ENCODE assay signal across 13 cellular contexts in the genomic region with DNA sequence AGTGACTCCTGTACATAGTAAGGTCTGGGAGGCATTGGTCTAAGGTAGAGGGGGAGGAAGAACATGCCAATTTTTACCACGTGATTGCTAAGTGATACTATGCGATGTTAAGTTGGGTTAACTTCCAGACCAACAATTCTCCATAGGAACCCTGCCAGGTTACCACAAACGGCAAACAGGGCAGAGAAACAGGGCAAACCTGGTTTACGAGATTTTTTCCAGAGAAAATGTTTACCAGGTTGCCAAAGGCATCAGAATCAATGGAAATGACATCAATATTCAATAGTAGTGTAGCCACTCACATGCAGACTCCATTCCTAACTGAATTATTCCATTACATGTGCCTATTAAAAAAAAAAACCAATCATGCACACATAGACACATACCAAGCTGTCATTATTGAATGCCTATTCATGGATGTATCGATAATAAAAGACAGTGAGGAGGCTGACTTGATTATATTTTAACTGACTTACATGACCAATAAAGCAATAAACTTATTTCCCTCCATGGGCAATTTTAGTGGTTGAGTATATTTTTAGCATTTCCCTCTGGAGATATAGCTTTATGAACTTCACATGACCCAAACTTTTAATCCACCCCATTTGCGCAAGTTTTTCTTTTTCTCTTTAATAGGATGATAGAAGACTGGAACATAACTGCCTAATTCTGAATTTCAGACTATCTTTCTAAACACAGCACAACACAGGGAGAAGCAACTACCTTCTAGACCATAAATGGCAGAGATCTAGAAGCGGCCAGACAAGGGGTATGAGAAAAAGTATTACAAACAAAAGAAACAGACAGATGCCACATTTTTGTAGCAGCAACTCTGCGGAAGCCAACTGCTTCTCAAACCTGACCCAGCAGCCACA. TPM values are rescaled to one million over a fixed set of nuclear protein-coding genes. Genes with fewer than 3 reads are reported as not detected.
DNase-seq lines count a peak whose midpoint lies in the region; ATAC-seq and TF ChIP-seq lines count a peak whose summit lies in the region.
"Had no signal": no experiment of that assay in that cellular context is flagged by ENCODE, and none has a peak within 500 bp of the region (broad histone marks: within the 10 kb centered on the region; RNA-seq: fewer than 3 reads in every experiment).

No MANE protein-coding gene starts in this region.

- no peak for TF ChIP-seq POLR2A in suprapubic skin (IDR thresholded peaks at IDR 0.05)

- no peak for TF ChIP-seq CTCF in ascending aorta (IDR thresholded peaks at IDR 0.05)
- TF ChIP-seq CTCF in foreskin keratinocyte (conservative IDR thresholded peaks at IDR 0.05), result no peak
- no peak for TF ChIP-seq CTCF in suprapubic skin (IDR thresholded peaks at IDR 0.05)

- H3K27me3 ChIP-seq in ascending aorta (no peaks in the 10 kb centered on the region), foreskin keratinocyte (no peaks in the 10 kb centered on the region), suprapubic skin (no peaks in the 10 kb centered on the region)
- H3K27me3 ChIP-seq: SJCRH30 had no signal

- H3K4me1 ChIP-seq in ascending aorta (peaks cover 0 to 14% of the 10 kb centered on the region in 2 donors), foreskin keratinocyte (peaks cover 19% of the 10 kb centered on the region), suprapubic skin (peaks cover 14% of the 10 kb centered on the region)
- H3K4me1 ChIP-seq: SJCRH30 had no signal

- no peak for ATAC-seq in foreskin keratinocyte
- ATAC-seq: left cardiac atrium had no signal

- H3K36me3 ChIP-seq in ascending aorta (no peaks in the 10 kb centered on the region), suprapubic skin (no peaks in the 10 kb centered on the region)
- H3K36me3 ChIP-seq: SJCRH30 had no signal

- WGBS in suprapubic skin, result 58% methylated on average over 8 of the region's 8 CpGs

- intact Hi-C loops in ascending aorta (cut with DNase I), result loop anchor here (2.0 kb wide), 1 partner anchor 26 kb away; no protein-coding TSS in a partner anchor

- H3K4me3 ChIP-seq in ascending aorta, result peak overlapping the region in 1 of 2 donors; percentile 14
- H3K4me3 ChIP-seq in suprapubic skin, result no peak overlapping the region
- H3K4me3 ChIP-seq: SJCRH30 had no signal

- no peaks in the 10 kb centered on the region for H3K9me3 ChIP-seq in ascending aorta
- no peaks in the 10 kb centered on the region for H3K9me3 ChIP-seq in suprapubic skin

- peak overlapping the region; percentile 17 to 58 for H3K27ac ChIP-seq in ascending aorta
- H3K27ac ChIP-seq in foreskin keratinocyte, result peak overlapping the region; percentile 86
- peak overlapping the region; percentile 21 for H3K27ac ChIP-seq in suprapubic skin
- H3K27ac ChIP-seq: SJCRH30 had no signal

- DNase-seq in M059J (ENCODE audit: low read depth) (peak; percentile 90), ascending aorta (ENCODE audit: low spot score in 2 of 2) (no peak), foreskin keratinocyte (no peak), suprapubic skin (ENCODE audit: low spot score in 2 of 2) (no peak), NCI-H2107 treated with DMSO at 0.1 percent for 48 hours (lab: John Stamatoyannopoulos, UW; ENCODE audit: unreplicated experiment) (no peak), HK-2 (ENCODE audit: unreplicated experiment) (no peak), AG08396 (ENCODE audit: low spot score) (no peak)
- DNase-seq: left cardiac atrium; NCI-H1436; NCI-H748 treated with DMSO at 0.1 percent for 48 hours; occipital lobe; SJCRH30; stimulated activated CD4-positive, alpha-beta T cell treated with anti-CD3 and anti-CD28 coated beads, Interleukin-4, amount 100 ng/mL, for 1 hour had no signal

- TF ChIP-seq EP300 in suprapubic skin (IDR thresholded peaks at IDR 0.05), result no peak

RNA-seq across cellular contexts. Expression of gene KCNE1, which starts 40.6 kb away (rescaled TPM):
- 0.32 TPM in 1 of 2 replicates, not detected in the other for total RNA-seq in M059J (2014; rRNA removed; shearing (Covaris generic))
- total RNA-seq in ascending aorta (5.7 TPM), foreskin keratinocyte (0.11 TPM in 1 of 2 replicates, not detected in the other), suprapubic skin (1 to 10 TPM in 1 of 4 donors, under 1 TPM in 3; 0.34 to 1.7 (median 0.58) TPM)
- 0.02 and 0.08 TPM in 2 replicates for polyA plus RNA-seq in foreskin keratinocyte

Comparison
In these comparisons a context has a peak if more than half of its experiments do, and no peak if none do; other contexts are left out.
1. H3K27ac ChIP-seq: peak in every context shown above with its lines; median percentile 86 in foreskin keratinocyte; 38 in ascending aorta; 21 in suprapubic skin.